Comparison of ENCODE assay signal across 16 cellular contexts in genomic region chr15:38682363-38682762, GRCh38.
"Had no signal": no experiment of that assay in that cellular context is flagged by ENCODE, and none has a peak within 500 bp of the region (broad histone marks: within the 10 kb centered on the region; RNA-seq: fewer than 3 reads in every experiment).

No MANE protein-coding gene starts in this region.

- H3K27me3 Mint-ChIP-seq: activated naive CD8-positive, alpha-beta T cell treated with anti-CD3 and anti-CD28 coated beads, Interleukin-2, amount 10 ng/mL, durations not matched to agents 7 days and 5 days had no signal

- H3K4me3 ChIP-seq: body of pancreas, dorsolateral prefrontal cortex, prostate gland, skin epidermis, thyroid gland had no signal

- H3K27me3 ChIP-seq: body of pancreas, dorsolateral prefrontal cortex, thyroid gland had no signal

- H3K9me3 ChIP-seq: body of pancreas, prostate gland, thyroid gland had no signal

- FAIRE-seq: colon had no signal

- H3K4me1 ChIP-seq: prostate gland, thyroid gland had no signal

- ATAC-seq: activated CD4-positive, CD25-positive, alpha-beta regulatory T cell treated with anti-CD3 and anti-CD28 coated beads, Interleukin-2, amount 50 U/mL, for 24 hours; body of pancreas; left ventricle myocardium superior; right cardiac atrium had no signal

- DNase-seq: activated naive CD4-positive, alpha-beta T cell; activated naive CD8-positive, alpha-beta T cell treated with anti-CD3 and anti-CD28 coated beads, Interleukin-2, amount 10 ng/mL, durations not matched to agents 7 days and 5 days; body of pancreas; caudate nucleus; dorsolateral prefrontal cortex; immature natural killer cell; kidney glomerular epithelial cell; left ventricle myocardium superior; right cardiac atrium; stimulated activated CD4-positive, alpha-beta T cell treated with anti-CD3 and anti-CD28 coated beads, Interleukin-2, amount 100 ng/mL, for 48 hours; T-helper 1 cell; thyroid gland had no signal

- H3K9me3 Mint-ChIP-seq: immature natural killer cell had no signal

- H3K36me3 ChIP-seq: prostate gland, thyroid gland had no signal

- H3K4me3 Mint-ChIP-seq: activated naive CD8-positive, alpha-beta T cell treated with anti-CD3 and anti-CD28 coated beads, Interleukin-2, amount 10 ng/mL, durations not matched to agents 7 days and 5 days had no signal

- H3K27ac ChIP-seq: body of pancreas, dorsolateral prefrontal cortex, prostate gland, thyroid gland had no signal
